ENCODE assay signal across 11 cellular contexts in genomic region chr17:42325026-42325425, GRCh38. TPM values are rescaled to one million over a fixed set of nuclear protein-coding genes. Genes with fewer than 3 reads are reported as not detected.
DNase-seq lines count a peak whose midpoint lies in the region; ATAC-seq, FAIRE-seq and TF ChIP-seq lines count a peak whose summit lies in the region.
"Had no signal": no experiment of that assay in that cellular context is flagged by ENCODE, and none has a peak within 500 bp of the region (broad histone marks: within the 10 kb centered on the region; RNA-seq: fewer than 3 reads in every experiment).

No MANE protein-coding gene starts in this region.

- ATAC-seq in HG03135 (IDR thresholded peaks at IDR 0.05; ENCODE audit: unreplicated experiment) = no peak
- ATAC-seq: activated CD4-positive, CD25-positive, alpha-beta regulatory T cell treated with anti-CD3 and anti-CD28 coated beads, Interleukin-2, amount 50 U/mL, for 24 hours; natural killer cell had no signal

- H2BK5ac ChIP-seq in mesenchymal stem cell (ENCODE audit: low read depth, low read length, poor library complexity, severe bottlenecking) = peak overlapping the region; percentile 5

- H2AFZ ChIP-seq in mesenchymal stem cell (ENCODE audit: low read depth, low read length) = no peak overlapping the region

- DNase-seq in AG04449 (ENCODE audit: low read depth, low spot score) = peak; percentile 59
- DNase-seq in LHCN-M2 (ENCODE audit: low read depth) = peak; percentile 92
- peak; percentile 92 for DNase-seq in bronchial epithelial cell (ENCODE audit: low read depth)
- peak; percentile 80 for DNase-seq in mesenchymal stem cell
- no peak for DNase-seq in globus pallidus (ENCODE audit: low spot score)
- DNase-seq in NCI-H2107 (lab: John Stamatoyannopoulos, UW) = no peak
- DNase-seq in BE2C = no peak
- DNase-seq: dorsolateral prefrontal cortex, natural killer cell had no signal

- POLR2A ChIA-PET in AG04449 (lab: Yijun Ruan, JAX) = interaction anchor here (0.7 to 1.3 kb wide), 2 partner anchors 98 to 148 kb away, joined by 4 to 7 read pairs; partner anchors contain the start of gene CAVIN1

- peak overlapping the region; percentile 61 for H3K9ac ChIP-seq in mesenchymal stem cell (ENCODE audit: low read length)

- H3K4ac ChIP-seq in mesenchymal stem cell (ENCODE audit: low read depth in 1 of 2, low read length in 2 of 2) = no peak overlapping the region

- WGBS in mesenchymal stem cell = 60% methylated on average over 7 of the region's 7 CpGs

- peaks cover 15% of the 10 kb centered on the region for H3K79me1 ChIP-seq in mesenchymal stem cell (replicated peaks; ENCODE audit: low read length, poor library complexity, severe bottlenecking)

- no peak overlapping the region for H2BK15ac ChIP-seq in mesenchymal stem cell (ENCODE audit: low read depth, poor library complexity, severe bottlenecking)

- FAIRE-seq in bronchial epithelial cell (lab: Jason Lieb, UNC) = no peak

- no peak overlapping the region for H3K23ac ChIP-seq in mesenchymal stem cell (ENCODE audit: low read length in 2 of 2)

- H3K4me1 ChIP-seq in mesenchymal stem cell (ENCODE audit: control insufficient read depth, insufficient read depth, low read depth, low read length) (peaks cover 18% of the 10 kb centered on the region), BE2C (no peaks in the 10 kb centered on the region)

- no peak overlapping the region for H3K4me2 ChIP-seq in mesenchymal stem cell (ENCODE audit: low read length, poor library complexity, severe bottlenecking)

- CTCF ChIA-PET in AG04449 (lab: Yijun Ruan, JAX) = interaction anchor here (0.6 to 11.1 kb wide), 14 partner anchors 10 to 245 kb away, joined by 3 to 170 read pairs (median 6); partner anchors contain the start of genes CAVIN1 and STAT3

- no peak overlapping the region for H3K18ac ChIP-seq in mesenchymal stem cell (ENCODE audit: low read depth in 1 of 2, low read length in 2 of 2)

- H3K27me3 ChIP-seq in bronchial epithelial cell (ENCODE audit: control insufficient read depth, insufficient read depth, low read length) = no peaks in the 10 kb centered on the region
- H3K27me3 ChIP-seq in mesenchymal stem cell (ENCODE audit: control insufficient read depth in 1 of 2, insufficient read depth in 1 of 2, low read length in 2 of 2) = no peaks in the 10 kb centered on the region
- no peaks in the 10 kb centered on the region for H3K27me3 ChIP-seq in BE2C
- H3K27me3 ChIP-seq: dorsolateral prefrontal cortex had no signal

- no peak overlapping the region for H4K91ac ChIP-seq in mesenchymal stem cell (ENCODE audit: low read length)

- H2BK120ac ChIP-seq in mesenchymal stem cell (ENCODE audit: low read depth, low read length) = no peak overlapping the region

- H3K4me3 ChIP-seq in AG04449 (ENCODE audit: low read depth, low read length) (no peak overlapping the region), bronchial epithelial cell (ENCODE audit: low read depth, low read length) (no peak overlapping the region), mesenchymal stem cell (ENCODE audit: insufficient read depth in 1 of 2, low read depth in 1 of 2, low read length in 2 of 2) (no peak overlapping the region), BE2C (ENCODE audit: low read depth, low read length) (no peak overlapping the region)
- H3K4me3 ChIP-seq: dorsolateral prefrontal cortex had no signal

- TF ChIP-seq CTCF in AG04449 (IDR thresholded peaks at IDR 0.05; ENCODE audit: insufficient read depth, low read length, missing control alignments) (no peak), bronchial epithelial cell (IDR thresholded peaks at IDR 0.05; ENCODE audit: insufficient read depth, low read length, severe bottlenecking) (peak; percentile 17), BE2C (IDR thresholded peaks at IDR 0.05; ENCODE audit: low read depth, low read length) (no peak)

- no peak overlapping the region for H4K8ac ChIP-seq in mesenchymal stem cell (ENCODE audit: low read length)

- peaks cover 19% of the 10 kb centered on the region for H3K36me3 ChIP-seq in bronchial epithelial cell (ENCODE audit: control insufficient read depth, insufficient read depth, low read length)
- peaks cover 40 to 83% of the 10 kb centered on the region in 2 experiments for H3K36me3 ChIP-seq in mesenchymal stem cell (ENCODE audit: control insufficient read depth in 1 of 2, insufficient read depth in 2 of 2, low read depth in 1 of 2, low read length in 2 of 2)
- H3K36me3 ChIP-seq in BE2C = peaks cover 20% of the 10 kb centered on the region

- peak overlapping the region; percentile 61 for H3K27ac ChIP-seq in mesenchymal stem cell (ENCODE audit: low read length, poor library complexity, severe bottlenecking)
- H3K27ac ChIP-seq: dorsolateral prefrontal cortex had no signal

- H3K9me3 ChIP-seq in mesenchymal stem cell (ENCODE audit: control insufficient read depth, low read length) (no peaks in the 10 kb centered on the region), BE2C (no peaks in the 10 kb centered on the region)

- H2AK5ac ChIP-seq in mesenchymal stem cell (ENCODE audit: low read length, severe bottlenecking) = no peak overlapping the region

- H3K14ac ChIP-seq in mesenchymal stem cell (ENCODE audit: low read length in 2 of 2) = no peak overlapping the region

- H2BK12ac ChIP-seq in mesenchymal stem cell (ENCODE audit: low read length in 2 of 2) = no peak overlapping the region

RNA-seq across cellular contexts. Expression of gene STAT5A, which starts 36.7 kb away (rescaled TPM):
- 4.5 and 5.2 TPM in 2 replicates for total RNA-seq in LHCN-M2 (2014; rRNA removed)
- 3.2 TPM for polyA plus RNA-seq in LHCN-M2 (2012)
- total RNA-seq in bronchial epithelial cell = 1.3 TPM in 2 replicates
- 4.0 TPM for polyA plus RNA-seq in mesenchymal stem cell (2013, experiment 1 of 2)
- 3.2 TPM for polyA plus RNA-seq in mesenchymal stem cell (2013, experiment 2 of 2)
- polyA plus RNA-seq in BE2C (2012; ENCODE audit: insufficient read depth, insufficient read length, low read depth) = 11.8 TPM

RNA-seq across cellular contexts. Expression of gene STAT5B, which starts 48.8 kb away (rescaled TPM):
- 12.6 and 14.2 TPM in 2 replicates for total RNA-seq in LHCN-M2 (2014; rRNA removed)
- 5.9 TPM for polyA plus RNA-seq in LHCN-M2 (2012)
- 11.6 and 12.2 TPM in 2 replicates for total RNA-seq in bronchial epithelial cell
- polyA plus RNA-seq in mesenchymal stem cell (2013, experiment 1 of 2) = 12.3 TPM
- polyA plus RNA-seq in mesenchymal stem cell (2013, experiment 2 of 2) = 11.9 TPM
- polyA plus RNA-seq in BE2C (2012; ENCODE audit: insufficient read depth, insufficient read length, low read depth) = 19.0 TPM

Comparison
In these comparisons a context has a peak if more than half of its experiments do, and no peak if none do; other contexts are left out.
1. DNase-seq: peak in AG04449 (single experiment), LHCN-M2 (single experiment), bronchial epithelial cell (single experiment) and mesenchymal stem cell (single experiment); none in globus pallidus (single experiment), NCI-H2107 (single experiment) and BE2C (single experiment).